ENCODE assay signal across 1 cellular context in genomic region chr6:75084872-75085381, GRCh38.
TF ChIP-seq lines count a peak whose summit lies in the region.

No MANE protein-coding gene starts in this region.

TF ChIP-seq in GM23338, 12 proteins besides CTCF, POLR2A, EP300 and RAD21 (continued from another document):
- TF ChIP-seq ZNF114 (CRISPR knock-in tag; IDR thresholded peaks at IDR 0.05) (no peak), STAT1 (IDR thresholded peaks at IDR 0.05; ENCODE audit: unreplicated experiment) (no peak), CREB1 (CRISPR knock-in tag; IDR thresholded peaks at IDR 0.05; ENCODE audit: low read depth) (no peak), POLR2AphosphoS5 (IDR thresholded peaks at IDR 0.05; ENCODE audit: low read depth) (no peak), JUNB (IDR thresholded peaks at IDR 0.05; ENCODE audit: unreplicated experiment) (no peak), ETS1 (IDR thresholded peaks at IDR 0.05) (no peak), EZH2phosphoT487 (IDR thresholded peaks at IDR 0.05; ENCODE audit: unreplicated experiment) (no peak), EZH2 (IDR thresholded peaks at IDR 0.05; ENCODE audit: low read depth, unreplicated experiment) (no peak), REST (IDR thresholded peaks at IDR 0.05; ENCODE audit: unreplicated experiment) (no peak)
